In genomic region chr6:116529466-116529969, GRCh38 we compare ENCODE assay signal across 19 cellular contexts. TPM values are rescaled to one million over a fixed set of nuclear protein-coding genes. Genes with fewer than 3 reads are reported as not detected.
"Had no signal": no experiment of that assay in that cellular context is flagged by ENCODE, and none has a peak within 500 bp of the region (broad histone marks: within the 10 kb centered on the region; RNA-seq: fewer than 3 reads in every experiment).

No MANE protein-coding gene starts in this region.

- H3K4me1 ChIP-seq: adrenal gland, prostate gland, right lobe of liver had no signal

- H3K27ac ChIP-seq: adrenal gland, prostate gland, right lobe of liver had no signal

- ATAC-seq: effector memory CD8-positive, alpha-beta T cell; left ventricle myocardium superior; right lobe of liver; stimulated activated naive B cell treated with anti-CD40 and anti-IgM and Interleukin-4, amounts not matched to agents 10 μg/mL and 1 μg/mL and 100 μg/mL, for 72 hours had no signal

- DNase-seq: activated B cell treated with CpG ODN at 0.5 μM for 24 hours; activated CD4-positive, alpha-beta T cell treated with anti-CD3 and anti-CD28 coated beads, Interleukin-2, amount 50 U/mL, for 1 hour; activated naive CD4-positive, alpha-beta T cell treated with anti-CD3 and anti-CD28 coated beads, Interleukin-2, amount 50 U/mL, for 16 hours; adrenal gland; cortex of kidney; effector memory CD8-positive, alpha-beta T cell; left ventricle myocardium superior; midbrain; right lobe of liver; spleen; stimulated activated CD4-positive, alpha-beta T cell treated with anti-CD3 and anti-CD28 coated beads, Interleukin-1b, Interleukin-23, amount 100 ng/mL, for 48 hours; stimulated activated naive B cell treated with anti-CD40 and anti-IgM and Interleukin-4, amounts not matched to agents 10 μg/mL and 1 μg/mL and 100 μg/mL, for 72 hours had no signal

- H3K9me3 ChIP-seq: adrenal gland, prostate gland, right lobe of liver, spleen, tibial nerve had no signal

- H3K27me3 ChIP-seq: adrenal gland, right lobe of liver, spleen, tibial nerve had no signal

- H3K4me3 ChIP-seq: adrenal gland, prostate gland, right lobe of liver, spleen, tibial nerve had no signal

- H3K36me3 ChIP-seq: adrenal gland, prostate gland, right lobe of liver, spleen, tibial nerve had no signal

RNA-seq across cellular contexts. Expression of gene TRAPPC3L, which starts 16.0 kb away (rescaled TPM):
- total RNA-seq: activated B cell treated with CpG ODN at 0.5 μM for 24 hours; activated CD8-positive, alpha-beta memory T cell treated with anti-CD3 and anti-CD28 coated beads for 36 hours; activated T-helper 2 cell treated with anti-CD3 and anti-CD28 coated beads, Interferon-gamma antibody, Interleukin-2, Interleukin-4, amounts not matched to agents 10 μg/mL and 5 μg/mL and 100 μg/mL, durations not matched to agents 14 hours and 24 hours and 36 hours; epithelial cell of proximal tubule; prostate gland; T-helper 1 cell treated with Interleukin-12 subunit alpha and Interleukin-12 subunit beta and Interleukin-4 antibody, amounts not matched to agents 30 ng/mL and 1 ng/mL, for 36 hours had no signal

RNA-seq across cellular contexts. Expression of gene CALHM5, which starts 18.1 kb away (rescaled TPM):
- total RNA-seq: activated B cell treated with CpG ODN at 0.5 μM for 24 hours; activated CD8-positive, alpha-beta memory T cell treated with anti-CD3 and anti-CD28 coated beads for 36 hours; activated T-helper 2 cell treated with anti-CD3 and anti-CD28 coated beads, Interferon-gamma antibody, Interleukin-2, Interleukin-4, amounts not matched to agents 10 μg/mL and 5 μg/mL and 100 μg/mL, durations not matched to agents 14 hours and 24 hours and 36 hours; T-helper 1 cell treated with Interleukin-12 subunit alpha and Interleukin-12 subunit beta and Interleukin-4 antibody, amounts not matched to agents 30 ng/mL and 1 ng/mL, for 36 hours had no signal

RNA-seq across cellular contexts. Expression of gene CALHM4, which starts 24.0 kb away (rescaled TPM):
- total RNA-seq: activated B cell treated with CpG ODN at 0.5 μM for 24 hours; activated CD8-positive, alpha-beta memory T cell treated with anti-CD3 and anti-CD28 coated beads for 36 hours; activated T-helper 2 cell treated with anti-CD3 and anti-CD28 coated beads, Interferon-gamma antibody, Interleukin-2, Interleukin-4, amounts not matched to agents 10 μg/mL and 5 μg/mL and 100 μg/mL, durations not matched to agents 14 hours and 24 hours and 36 hours; adrenal gland; epithelial cell of proximal tubule; right lobe of liver; spleen; subcutaneous adipose tissue; T-helper 1 cell treated with Interleukin-12 subunit alpha and Interleukin-12 subunit beta and Interleukin-4 antibody, amounts not matched to agents 30 ng/mL and 1 ng/mL, for 36 hours had no signal
- polyA plus RNA-seq: adrenal gland, spleen had no signal
